In the genomic region with DNA sequence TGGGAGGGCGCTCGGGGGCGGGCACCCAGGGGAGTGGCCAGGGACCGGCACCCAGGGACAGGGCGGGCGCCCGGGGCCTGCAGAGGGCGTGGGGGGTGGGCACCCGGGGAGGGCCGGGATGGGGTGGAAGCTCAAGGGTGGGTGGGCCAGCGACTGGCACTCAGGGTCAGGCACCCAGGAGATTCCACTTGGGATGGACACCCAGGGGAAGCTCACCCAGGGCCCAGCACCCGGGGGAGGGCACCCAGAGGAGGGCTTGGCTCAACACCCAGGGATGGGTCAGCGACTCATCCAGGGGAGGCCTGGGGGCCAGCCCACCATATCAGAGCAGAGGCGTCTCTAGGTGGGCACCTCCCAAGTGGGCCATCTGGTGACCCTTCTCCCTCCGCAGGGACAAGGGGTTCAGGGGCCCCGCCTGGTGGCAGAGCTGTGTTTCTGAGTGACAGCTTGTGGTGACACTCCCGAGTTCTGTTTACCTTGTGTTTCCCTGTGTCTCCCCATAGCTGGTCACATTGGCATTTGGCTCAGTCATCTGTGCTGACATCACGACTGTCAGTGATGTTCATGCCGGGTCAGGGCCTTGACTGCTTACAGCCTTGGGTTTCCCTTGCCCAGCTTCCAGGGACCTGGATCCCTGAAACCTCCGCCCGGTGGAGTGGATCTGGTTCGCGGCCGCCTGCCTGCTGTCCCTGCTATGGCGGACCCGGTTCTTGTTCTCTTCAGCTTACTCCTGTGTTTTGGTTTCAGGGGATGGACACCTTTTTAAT, we compare ENCODE assay signal across 8 cellular contexts. TPM values are rescaled to one million over a fixed set of nuclear protein-coding genes. Genes with fewer than 3 reads are reported as not detected.
DNase-seq lines count a peak whose midpoint lies in the region; ATAC-seq and TF ChIP-seq lines count a peak whose summit lies in the region.

No MANE protein-coding gene starts in this region.

- peak overlapping the region; percentile 75 for H3K4me3 ChIP-seq in psoas muscle

- 10 to 11% (median 10%) methylated on average over 20 to 26 of the region's 26 CpGs for WGBS in psoas muscle, 3 donors

- TF ChIP-seq CTCF in psoas muscle (IDR thresholded peaks at IDR 0.05), result peak; percentile 39

- H3K27ac ChIP-seq in psoas muscle, result peak overlapping the region; percentile 99

- intact Hi-C loops in left ventricle myocardium superior (cut with micrococcal nuclease) (no loop called here), psoas muscle (cut with DNase I) (loop anchor here (2.0 to 5.0 kb wide), 2 partner anchors 30 to 34 kb away; no protein-coding TSS in a partner anchor)

- H3K27me3 ChIP-seq in psoas muscle (ENCODE audit: insufficient read depth in 3 of 3, low read length in 2 of 3), result no peaks in the 10 kb centered on the region

- H3K9me3 ChIP-seq in psoas muscle, result no peaks in the 10 kb centered on the region

- H3K36me3 ChIP-seq in psoas muscle (ENCODE audit: insufficient read depth in 1 of 2, low read depth in 1 of 2), result no peaks in the 10 kb centered on the region

- peaks cover 35% of the 10 kb centered on the region for H3K4me1 ChIP-seq in psoas muscle

- DNase-seq in EL (peak; percentile 70), HT1080 (ENCODE audit: low read depth) (peak; percentile 53), SHP77 treated with DMSO at 0.1 percent for 48 hours (lab: John Stamatoyannopoulos, UW) (peak; percentile 49), amygdala (lab: John Stamatoyannopoulos, UW) (peak in 32 of 56 donors; percentile 39 to 93 (median 67)), left ventricle myocardium superior (peak; percentile 74), psoas muscle (peak; percentile 71 to 86), middle frontal gyrus (ENCODE audit: extremely low spot score, low spot score) (no peak)

- ATAC-seq in GM21447 (IDR thresholded peaks at IDR 0.05; ENCODE audit: unreplicated experiment), result peak; percentile 31
- peak; percentile 41 for ATAC-seq in left ventricle myocardium superior
- ATAC-seq in psoas muscle, result peak; percentile 55 to 70 (median 60)

RNA-seq across cellular contexts. Expression of gene IBA57, which starts 0.7 kb away (rescaled TPM):
- 6.1 and 8.4 TPM in 2 replicates for total RNA-seq in HT1080 (2014; rRNA removed; shearing (Covaris generic))
- polyA plus RNA-seq in HT1080 (2015; cell fraction: cytosol; rRNA removed), result 4.1 and 5.4 TPM in 2 replicates
- 5.1 and 5.2 TPM in 2 replicates for polyA plus RNA-seq in HT1080 (2015; cell fraction: nucleus; rRNA removed)
- total RNA-seq in left ventricle myocardium superior, result 11.2 TPM
- total RNA-seq in psoas muscle, result 10 to 100 TPM; 11.3 to 26.2 (median 17.8) TPM
- 10 to 100 TPM in 2 of 3 donors, 1 to 10 TPM in 1; 7.7 to 16.0 (median 11.5) TPM for polyA plus RNA-seq in psoas muscle

RNA-seq across cellular contexts. Expression of gene GJC2, which starts 16.6 kb away (rescaled TPM):
- 0.10 and 0.31 TPM in 2 replicates for total RNA-seq in HT1080 (2014; rRNA removed; shearing (Covaris generic))
- polyA plus RNA-seq in HT1080 (2015; cell fraction: cytosol; rRNA removed), result 0.05 and 0.25 TPM in 2 replicates
- polyA plus RNA-seq in HT1080 (2015; cell fraction: nucleus; rRNA removed), result 0.10 and 0.43 TPM in 2 replicates
- total RNA-seq in left ventricle myocardium superior (1.7 TPM), psoas muscle (under 1 TPM; 0.37 to 0.92 (median 0.52) TPM)
- polyA plus RNA-seq in psoas muscle, result under 1 TPM; 0.19 to 0.40 (median 0.20) TPM

RNA-seq across cellular contexts. Expression of gene GUK1, which starts 26.3 kb away (rescaled TPM):
- 208 and 294 TPM in 2 replicates for total RNA-seq in HT1080 (2014; rRNA removed; shearing (Covaris generic))
- 225 and 276 TPM in 2 replicates for polyA plus RNA-seq in HT1080 (2015; cell fraction: cytosol; rRNA removed)
- 154 and 172 TPM in 2 replicates for polyA plus RNA-seq in HT1080 (2015; cell fraction: nucleus; rRNA removed)
- total RNA-seq in left ventricle myocardium superior, result 175 TPM
- 100 to 1,000 TPM in 1 of 4 donors, 10 to 100 TPM in 3; 90.2 to 122 (median 92.8) TPM for total RNA-seq in psoas muscle
- 100 to 1,000 TPM; 161 to 271 (median 166) TPM for polyA plus RNA-seq in psoas muscle

RNA-seq across cellular contexts. Expression of gene OBSCN, which starts 41.5 kb away (rescaled TPM):
- 0.66 and 2.3 TPM in 2 replicates for total RNA-seq in HT1080 (2014; rRNA removed; shearing (Covaris generic))
- 0.34 and 1.1 TPM in 2 replicates for polyA plus RNA-seq in HT1080 (2015; cell fraction: cytosol; rRNA removed)
- polyA plus RNA-seq in HT1080 (2015; cell fraction: nucleus; rRNA removed), result 1.5 and 4.2 TPM in 2 replicates
- 316 TPM for total RNA-seq in left ventricle myocardium superior
- 1,000 to 10,000 TPM; 1,061 to 1,869 (median 1,568) TPM for total RNA-seq in psoas muscle
- 100 to 1,000 TPM; 397 to 658 (median 442) TPM for polyA plus RNA-seq in psoas muscle

RNA-seq across cellular contexts. Expression of gene MRPL55, which starts 57.3 kb away (rescaled TPM):
- total RNA-seq in HT1080 (2014; rRNA removed; shearing (Covaris generic)), result 53.8 and 73.2 TPM in 2 replicates
- polyA plus RNA-seq in HT1080 (2015; cell fraction: cytosol; rRNA removed), result 34.8 and 44.4 TPM in 2 replicates
- polyA plus RNA-seq in HT1080 (2015; cell fraction: nucleus; rRNA removed), result 45.6 and 71.3 TPM in 2 replicates
- total RNA-seq in left ventricle myocardium superior (58.6 TPM), psoas muscle (10 to 100 TPM; 35.7 to 43.4 (median 39.2) TPM)
- 10 to 100 TPM; 70.9 to 86.2 (median 81.8) TPM for polyA plus RNA-seq in psoas muscle
